Comparison of ENCODE assay signal across 18 cellular contexts in the genomic region with DNA sequence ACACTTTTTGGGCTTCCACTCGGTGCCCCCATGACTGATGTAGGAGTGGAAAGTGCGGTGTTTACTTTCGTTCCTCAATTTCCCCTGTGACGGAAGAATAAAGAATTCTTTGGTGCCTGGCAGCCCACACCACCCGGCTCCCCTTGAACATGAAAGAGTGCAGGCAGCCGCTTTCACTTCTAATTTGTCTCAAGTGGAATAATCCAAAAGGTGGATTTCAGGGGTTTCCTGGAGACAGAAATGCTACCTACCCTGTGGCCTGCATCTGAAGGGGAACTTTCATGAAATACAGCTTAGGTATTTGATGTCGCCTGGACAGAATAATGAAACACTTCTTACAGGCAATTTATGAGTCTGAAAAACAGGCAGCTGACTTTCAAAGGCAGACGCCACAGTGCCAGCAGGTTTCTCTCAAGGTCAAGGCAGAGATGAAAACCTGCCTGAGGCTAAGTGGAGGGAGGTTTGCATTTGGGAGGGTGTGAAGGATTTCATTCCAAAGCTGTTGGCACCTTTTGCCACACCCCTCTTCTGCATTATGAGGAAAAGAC.
DNase-seq lines count a peak whose midpoint lies in the region; ATAC-seq, FAIRE-seq and TF ChIP-seq lines count a peak whose summit lies in the region.
"Had no signal": no experiment of that assay in that cellular context is flagged by ENCODE, and none has a peak within 500 bp of the region (broad histone marks: within the 10 kb centered on the region; RNA-seq: fewer than 3 reads in every experiment).

No MANE protein-coding gene starts in this region.

- FAIRE-seq in pancreas (lab: Jason Lieb, UNC) = no peak

- TF ChIP-seq CTCF in mesothelial cell of epicardium (IDR thresholded peaks at IDR 0.05; ENCODE audit: unreplicated experiment) = no peak
- TF ChIP-seq CTCF in pancreas (IDR thresholded peaks at IDR 0.05) = no peak

- H3K27me3 Mint-ChIP-seq in activated CD4-positive, alpha-beta T cell treated with anti-CD3 and anti-CD28 coated beads, Interleukin-2, amount 10 ng/mL, durations not matched to agents 24 days and 14 days = peaks cover 3% of the 10 kb centered on the region
- peaks cover 2% of the 10 kb centered on the region for H3K27me3 Mint-ChIP-seq in activated CD4-positive, alpha-beta T cell treated with anti-CD3 and anti-CD28 coated beads, Interleukin-2, amount 10 ng/mL, durations not matched to agents 7 days and 5 days
- no peaks in the 10 kb centered on the region for H3K27me3 Mint-ChIP-seq in mesothelial cell of epicardium (ENCODE audit: low read depth)
- H3K27me3 Mint-ChIP-seq: IgD-negative memory B cell had no signal

- H3K27ac Mint-ChIP-seq in activated CD4-positive, alpha-beta T cell treated with anti-CD3 and anti-CD28 coated beads, Interleukin-2, amount 10 ng/mL, durations not matched to agents 24 days and 14 days = no peak overlapping the region
- H3K27ac Mint-ChIP-seq in activated CD4-positive, alpha-beta T cell treated with anti-CD3 and anti-CD28 coated beads, Interleukin-2, amount 10 ng/mL, durations not matched to agents 7 days and 5 days = no peak overlapping the region
- H3K27ac Mint-ChIP-seq in mesothelial cell of epicardium = peak overlapping the region; percentile 62

- no peak overlapping the region for H3K4me3 Mint-ChIP-seq in activated CD4-positive, alpha-beta T cell treated with anti-CD3 and anti-CD28 coated beads, Interleukin-2, amount 10 ng/mL, durations not matched to agents 24 days and 14 days
- no peak overlapping the region for H3K4me3 Mint-ChIP-seq in activated CD4-positive, alpha-beta T cell treated with anti-CD3 and anti-CD28 coated beads, Interleukin-2, amount 10 ng/mL, durations not matched to agents 7 days and 5 days
- no peak overlapping the region for H3K4me3 Mint-ChIP-seq in mesothelial cell of epicardium
- H3K4me3 Mint-ChIP-seq: IgD-negative memory B cell had no signal

- H3K9me3 Mint-ChIP-seq in activated CD4-positive, alpha-beta T cell treated with anti-CD3 and anti-CD28 coated beads, Interleukin-2, amount 10 ng/mL, durations not matched to agents 24 days and 14 days = no peaks in the 10 kb centered on the region
- H3K9me3 Mint-ChIP-seq in activated CD4-positive, alpha-beta T cell treated with anti-CD3 and anti-CD28 coated beads, Interleukin-2, amount 10 ng/mL, durations not matched to agents 7 days and 5 days = peaks cover 4% of the 10 kb centered on the region
- H3K9me3 Mint-ChIP-seq in mesothelial cell of epicardium = peaks cover 10% of the 10 kb centered on the region
- H3K9me3 Mint-ChIP-seq: IgD-negative memory B cell had no signal

- intact Hi-C loops in activated CD4-positive, alpha-beta T cell treated with anti-CD3 and anti-CD28 coated beads, Interleukin-2, amount 10 ng/mL, durations not matched to agents 24 days and 14 days (cut with micrococcal nuclease) = no loop called here
- intact Hi-C loops in pancreas (cut with DNase I) = no loop called here

- no peaks in the 10 kb centered on the region for H3K4me1 ChIP-seq in pancreas
- H3K4me1 ChIP-seq: HAP-1 had no signal

- no peaks in the 10 kb centered on the region for H3K36me3 Mint-ChIP-seq in activated CD4-positive, alpha-beta T cell treated with anti-CD3 and anti-CD28 coated beads, Interleukin-2, amount 10 ng/mL, durations not matched to agents 24 days and 14 days (ENCODE audit: low read depth)
- no peaks in the 10 kb centered on the region for H3K36me3 Mint-ChIP-seq in activated CD4-positive, alpha-beta T cell treated with anti-CD3 and anti-CD28 coated beads, Interleukin-2, amount 10 ng/mL, durations not matched to agents 7 days and 5 days (ENCODE audit: low read depth)
- peaks cover 3% of the 10 kb centered on the region for H3K36me3 Mint-ChIP-seq in mesothelial cell of epicardium
- H3K36me3 Mint-ChIP-seq: CD4-positive, alpha-beta memory T cell; IgD-negative memory B cell had no signal

- ATAC-seq in pancreas = no peak
- ATAC-seq in GM21515 (IDR thresholded peaks at IDR 0.05; ENCODE audit: unreplicated experiment) = no peak

- no peak overlapping the region for H3K4me3 ChIP-seq in pancreas
- H3K4me3 ChIP-seq: HAP-1, PC-9 had no signal

- peak; percentile 38 for DNase-seq in activated CD4-positive, alpha-beta T cell treated with anti-CD3 and anti-CD28 coated beads, Interleukin-2, amount 10 ng/mL, durations not matched to agents 24 days and 14 days
- no peak for DNase-seq in activated CD4-positive, alpha-beta T cell treated with anti-CD3 and anti-CD28 coated beads, Interleukin-2, amount 10 ng/mL, durations not matched to agents 7 days and 5 days
- DNase-seq in DMS79 (lab: John Stamatoyannopoulos, UW) (peak; percentile 56), NCI-H2227 (lab: John Stamatoyannopoulos, UW; ENCODE audit: unreplicated experiment) (peak; percentile 50), mesothelial cell of epicardium (ENCODE audit: low spot score in 2 of 2, unreplicated experiment in 2 of 2) (no peak), pancreas (no peak), GM03348 (ENCODE audit: low spot score) (no peak)
- DNase-seq: Calu3; CD4-positive, alpha-beta memory T cell; Kasumi-1; MM.1S; NCI-H1092 treated with DMSO at 0.1 percent for 48 hours; NCI-H1694 treated with DMSO at 0.1 percent for 48 hours; NCI-H2171; PC-9 had no signal

- no peaks in the 10 kb centered on the region for H3K27me3 ChIP-seq in pancreas

- no peaks in the 10 kb centered on the region for H3K36me3 ChIP-seq in pancreas
- H3K36me3 ChIP-seq: HAP-1 had no signal

- 79% methylated on average over 8 of the region's 8 CpGs for WGBS in pancreas, 2 donors

- CTCF ChIA-PET in activated CD4-positive, alpha-beta T cell treated with anti-CD3 and anti-CD28 coated beads, Interleukin-2, amount 10 ng/mL, durations not matched to agents 7 days and 5 days (lab: Charles Lee) = no interaction called here

- H3K9me3 ChIP-seq in pancreas = no peaks in the 10 kb centered on the region
- H3K9me3 ChIP-seq: HAP-1 had no signal

- POLR2A ChIA-PET in activated CD4-positive, alpha-beta T cell treated with anti-CD3 and anti-CD28 coated beads, Interleukin-2, amount 10 ng/mL, durations not matched to agents 7 days and 5 days (lab: Charles Lee) = no interaction called here

- no peak overlapping the region for H3K27ac ChIP-seq in pancreas
- H3K27ac ChIP-seq: PC-9 had no signal

- H3K4me1 Mint-ChIP-seq in activated CD4-positive, alpha-beta T cell treated with anti-CD3 and anti-CD28 coated beads, Interleukin-2, amount 10 ng/mL, durations not matched to agents 24 days and 14 days = peaks cover 2% of the 10 kb centered on the region
- no peaks in the 10 kb centered on the region for H3K4me1 Mint-ChIP-seq in activated CD4-positive, alpha-beta T cell treated with anti-CD3 and anti-CD28 coated beads, Interleukin-2, amount 10 ng/mL, durations not matched to agents 7 days and 5 days
- H3K4me1 Mint-ChIP-seq in mesothelial cell of epicardium = peaks cover 13% of the 10 kb centered on the region
- H3K4me1 Mint-ChIP-seq: IgD-negative memory B cell had no signal

Comparison
In these comparisons a context has a peak if more than half of its experiments do, and no peak if none do; other contexts are left out.
1. DNase-seq: peak in activated CD4-positive, alpha-beta T cell treated with anti-CD3 and anti-CD28 coated beads, Interleukin-2, amount 10 ng/mL, durations not matched to agents 24 days and 14 days (single experiment), DMS79 (single experiment) and NCI-H2227 (single experiment); none in activated CD4-positive, alpha-beta T cell treated with anti-CD3 and anti-CD28 coated beads, Interleukin-2, amount 10 ng/mL, durations not matched to agents 7 days and 5 days (single experiment), mesothelial cell of epicardium (0 of 2), pancreas (0 of 6) and GM03348 (single experiment).